ENCODE assay signal across 9 cellular contexts in the genomic region with DNA sequence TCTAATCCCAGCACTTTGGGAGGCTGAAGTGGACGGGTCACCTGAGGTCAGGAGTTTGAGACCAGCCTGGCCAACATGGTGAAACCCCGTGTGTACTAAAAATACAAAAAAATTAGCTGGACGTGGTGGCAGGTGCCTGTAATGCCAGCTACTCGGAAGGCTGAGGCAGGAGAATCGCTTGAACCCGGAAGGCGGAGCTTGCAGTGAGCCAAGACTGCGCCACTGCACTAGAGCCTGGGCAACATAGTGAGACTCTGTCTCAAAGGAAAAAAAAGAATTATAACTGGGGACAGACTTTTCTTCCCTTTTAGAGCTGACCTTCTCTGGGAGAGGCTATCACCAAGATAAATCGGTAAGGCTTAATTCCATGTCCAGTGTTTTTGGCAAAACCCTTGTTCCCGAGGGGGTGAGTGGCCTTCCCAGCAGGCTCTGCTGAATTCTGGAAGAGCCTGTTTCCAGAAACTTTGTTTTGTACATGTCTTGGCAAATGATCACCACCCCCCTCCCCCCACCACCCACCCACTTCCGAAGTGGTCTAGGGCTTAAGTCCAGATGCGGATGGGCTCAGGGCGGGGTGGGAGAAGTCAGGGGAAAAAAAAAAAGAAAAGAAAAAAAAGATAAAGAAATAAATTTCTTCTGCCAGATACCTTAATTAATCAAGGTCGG. TPM values are rescaled to one million over a fixed set of nuclear protein-coding genes. Genes with fewer than 3 reads are reported as not detected.
DNase-seq lines count a peak whose midpoint lies in the region; ATAC-seq and TF ChIP-seq lines count a peak whose summit lies in the region.
"Had no signal": no experiment of that assay in that cellular context is flagged by ENCODE, and none has a peak within 500 bp of the region (broad histone marks: within the 10 kb centered on the region; RNA-seq: fewer than 3 reads in every experiment).

No MANE protein-coding gene starts in this region.

- ATAC-seq in heart left ventricle (no peak), Right ventricle myocardium inferior (no peak), upper lobe of right lung (no peak), HG02571 (IDR thresholded peaks at IDR 0.05; ENCODE audit: unreplicated experiment) (no peak)

- H3K36me3 ChIP-seq in heart left ventricle, result no peaks in the 10 kb centered on the region
- no peaks in the 10 kb centered on the region for H3K36me3 ChIP-seq in muscle layer of duodenum (ENCODE audit: control insufficient read depth in 1 of 2, insufficient read depth in 2 of 2, low read length in 2 of 2)
- no peaks in the 10 kb centered on the region for H3K36me3 ChIP-seq in upper lobe of right lung

- H3K9me3 ChIP-seq in heart left ventricle (no peaks in the 10 kb centered on the region), muscle layer of duodenum (ENCODE audit: control insufficient read depth in 1 of 2, low read length in 2 of 2) (no peaks in the 10 kb centered on the region), upper lobe of right lung (no peaks in the 10 kb centered on the region)

- H3K4me3 ChIP-seq in heart left ventricle (peak overlapping the region in 4 of 12 donors; percentile 40 to 59 (median 56)), muscle layer of duodenum (ENCODE audit: low read depth in 1 of 2, low read length in 2 of 2) (no peak overlapping the region), upper lobe of right lung (peak overlapping the region; percentile 52)

- peak in 2 of 5 donors; percentile 37 to 41 for DNase-seq in heart left ventricle
- no peak for DNase-seq in Right ventricle myocardium inferior (ENCODE audit: missing footprints)
- DNase-seq in upper lobe of right lung, result no peak
- DNase-seq in NK-92 (lab: John Stamatoyannopoulos, UW; ENCODE audit: unreplicated experiment), result no peak
- DNase-seq in NOMO-1 treated with dmso at 0.1 percent for 144 hours (lab: John Stamatoyannopoulos, UW; ENCODE audit: unreplicated experiment), result no peak
- DNase-seq: nephron progenitor cell had no signal

- 68 to 79% (median 73%) methylated on average over 14 of the region's 14 CpGs for WGBS in heart left ventricle, 4 donors
- 64 to 74% (median 66%) methylated on average over 13 to 14 of the region's 14 CpGs for whole genome bisulfite sequencing in adipose tissue, 3 donors

- peaks cover 0 to 21% (median 14%) of the 10 kb centered on the region in 12 donors for H3K4me1 ChIP-seq in heart left ventricle
- peaks cover 4 to 6% of the 10 kb centered on the region in 2 donors for H3K4me1 ChIP-seq in muscle layer of duodenum (ENCODE audit: control insufficient read depth in 1 of 2, insufficient read depth in 2 of 2, low read length in 2 of 2)
- H3K4me1 ChIP-seq in upper lobe of right lung, result peaks cover 17% of the 10 kb centered on the region

- intact Hi-C loops in heart left ventricle (cut with DNase I) (loop anchor here (1.0 to 10.0 kb wide), 9 partner anchors 69 to 211 kb away; partner anchors contain the start of gene WDR25 (in 1 of the 10)), Right ventricle myocardium inferior (cut with DNase I) (loop anchor here (2.0 to 5.0 kb wide), 5 partner anchors 47 to 209 kb away; partner anchors contain the start of genes WDR25 and YY1), upper lobe of right lung (cut with DNase I) (loop anchor here (5.0 kb wide), 1 partner anchor 209 kb away; no protein-coding TSS in a partner anchor)

- H3K27ac ChIP-seq in heart left ventricle, result peak overlapping the region; percentile 76 to 97 (median 90)
- H3K27ac ChIP-seq in adipose tissue (ENCODE audit: low read depth, low read length), result peak overlapping the region; percentile 85
- H3K27ac ChIP-seq in muscle layer of duodenum (ENCODE audit: low read length), result peak overlapping the region; percentile 74
- peak overlapping the region; percentile 96 for H3K27ac ChIP-seq in upper lobe of right lung

- TF ChIP-seq POLR2A in heart left ventricle (IDR thresholded peaks at IDR 0.05), result no peak

- TF ChIP-seq CTCF in heart left ventricle (IDR thresholded peaks at IDR 0.05) (no peak), upper lobe of right lung (IDR thresholded peaks at IDR 0.05) (no peak)

- H3K27me3 ChIP-seq in heart left ventricle, result no peaks in the 10 kb centered on the region
- H3K27me3 ChIP-seq in muscle layer of duodenum (ENCODE audit: low read depth, low read length), result no peaks in the 10 kb centered on the region
- H3K27me3 ChIP-seq in upper lobe of right lung, result no peaks in the 10 kb centered on the region

RNA-seq across cellular contexts. Expression of gene DEGS2, which starts 32.3 kb away (rescaled TPM):
- total RNA-seq in heart left ventricle (under 1 TPM in 3 of 9 donors, not detected in 6; 0.22 to 0.48 (median 0.37) TPM), Right ventricle myocardium inferior (not detected), upper lobe of right lung (1.7 TPM)
- polyA plus RNA-seq in heart left ventricle (under 1 TPM in 1 of 2 donors, not detected in 1; 0.08 TPM), adipose tissue (1 to 10 TPM in 2 of 3 donors, under 1 TPM in 1; 0.22 to 4.2 (median 2.0) TPM)

RNA-seq across cellular contexts. Expression of gene YY1, which starts 47.2 kb away (rescaled TPM):
- total RNA-seq in heart left ventricle, result 10 to 100 TPM; 32.2 to 59.7 (median 46.0) TPM
- 10 to 100 TPM; 18.4 to 24.1 TPM for polyA plus RNA-seq in heart left ventricle
- total RNA-seq in Right ventricle myocardium inferior, result 46.0 TPM
- 10 to 100 TPM; 11.1 to 24.3 (median 19.0) TPM for polyA plus RNA-seq in adipose tissue
- total RNA-seq in upper lobe of right lung, result 69.4 TPM
